8 cellular contexts compared by ENCODE assay signal in the genomic region with DNA sequence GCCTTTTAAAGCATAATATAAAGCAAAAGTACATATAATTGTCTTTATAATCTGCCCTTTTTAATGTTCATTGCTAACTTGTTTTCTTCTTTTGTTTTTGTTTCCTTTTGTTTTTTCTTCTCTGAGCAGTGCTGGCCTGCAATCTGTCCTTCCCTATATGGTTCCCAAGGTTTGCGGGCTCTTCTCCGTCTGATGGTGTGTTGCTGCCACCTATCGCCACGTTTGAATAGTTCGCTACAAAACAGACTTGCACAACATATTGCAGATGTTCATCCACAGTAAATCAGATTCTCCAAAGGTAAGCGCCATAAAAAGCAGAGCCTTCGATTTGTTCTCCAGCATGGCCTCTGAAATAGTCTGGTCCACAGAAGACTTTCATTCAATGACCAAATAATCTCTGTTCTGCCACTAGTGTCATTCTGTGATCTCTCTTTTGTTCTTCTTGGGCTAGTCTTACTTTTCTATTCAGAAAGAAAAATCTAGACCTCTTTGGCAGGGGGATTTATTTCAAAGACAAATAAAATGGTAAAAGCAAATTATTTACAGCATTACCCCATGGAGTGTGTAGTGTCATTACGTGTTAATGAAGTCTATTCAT. TPM values are rescaled to one million over a fixed set of nuclear protein-coding genes. Genes with fewer than 3 reads are reported as not detected.
DNase-seq lines count a peak whose midpoint lies in the region; ATAC-seq and TF ChIP-seq lines count a peak whose summit lies in the region.

No MANE protein-coding gene starts in this region.

- H3K4me1 ChIP-seq in neuronal stem cell (ENCODE audit: control insufficient read depth in 2 of 2, insufficient read depth in 1 of 2, low read depth in 1 of 2, low read length in 2 of 2) (no peaks in the 10 kb centered on the region), aorta (ENCODE audit: control insufficient read depth in 1 of 2, insufficient read depth in 2 of 2, low read length in 2 of 2) (no peaks in the 10 kb centered on the region)

- no peak overlapping the region for H3K27ac ChIP-seq in neuronal stem cell (replicated peaks; ENCODE audit: low read length)
- H3K27ac ChIP-seq in aorta (ENCODE audit: low read depth in 1 of 2, low read length in 2 of 2), result no peak overlapping the region

- H2AK5ac ChIP-seq in neuronal stem cell (ENCODE audit: low read depth, low read length), result no peak overlapping the region

- H3K14ac ChIP-seq in neuronal stem cell (ENCODE audit: low read length), result no peak overlapping the region

- H4K8ac ChIP-seq in neuronal stem cell (ENCODE audit: low read depth, low read length), result no peak overlapping the region

- no CpG with 5 or more reads among the region's 8 CpGs for WGBS in neuronal stem cell (ENCODE audit: extremely low coverage in 2 of 2, insufficient read length in 2 of 2, insufficient replicate concordance in 1 of 2), 2 donors
- 3 to 4% methylated on average over 8 of the region's 8 CpGs for WGBS in aorta, 2 donors

- H3K9me3 ChIP-seq in neuronal stem cell (replicated peaks in 1 of 2; ENCODE audit: control insufficient read depth in 2 of 2, insufficient read depth in 1 of 2, low read depth in 1 of 2, low read length in 2 of 2) (no peaks in the 10 kb centered on the region), aorta (ENCODE audit: control insufficient read depth, low read length) (no peaks in the 10 kb centered on the region)

- H3K9ac ChIP-seq in neuronal stem cell (ENCODE audit: low read depth, low read length, poor library complexity), result no peak overlapping the region

- H3K79me1 ChIP-seq in neuronal stem cell (ENCODE audit: low read depth, low read length), result no peaks in the 10 kb centered on the region

- no peaks in the 10 kb centered on the region for H3K27me3 ChIP-seq in neuronal stem cell (ENCODE audit: control insufficient read depth in 3 of 3, insufficient read depth in 3 of 3, low read depth in 1 of 3, low read length in 3 of 3)
- no peaks in the 10 kb centered on the region for H3K27me3 ChIP-seq in aorta (ENCODE audit: control insufficient read depth in 1 of 2, insufficient read depth in 2 of 2, low read length in 1 of 2)

- H3K4me3 ChIP-seq in fibroblast of mammary gland (ENCODE audit: control insufficient read depth, low read depth, low read length) (no peak overlapping the region), neuronal stem cell (ENCODE audit: low read length in 2 of 2) (no peak overlapping the region), aorta (ENCODE audit: low read length in 2 of 2) (no peak overlapping the region)

- no peak overlapping the region for H2BK12ac ChIP-seq in neuronal stem cell (ENCODE audit: low read length)

- no peak overlapping the region for H3K4me2 ChIP-seq in neuronal stem cell (ENCODE audit: insufficient read depth, low read length, poor library complexity, severe bottlenecking)

- ATAC-seq in GM21528 (IDR thresholded peaks at IDR 0.05; ENCODE audit: low FRiP score, unreplicated experiment) (peak; percentile 93), aorta (ENCODE audit: low FRiP score) (peak; percentile 77)

- no peak overlapping the region for H3K18ac ChIP-seq in neuronal stem cell (ENCODE audit: low read length)

- DNase-seq in EH (ENCODE audit: low read depth), result peak; percentile 67
- DNase-seq in HT-29 (ENCODE audit: low spot score), result peak; percentile 85
- DNase-seq in NCI-H82 treated with DMSO at 0.1 percent for 48 hours (lab: John Stamatoyannopoulos, UW; ENCODE audit: unreplicated experiment), result peak; percentile 65
- peak; percentile 21 for DNase-seq in activated CD8-positive, alpha-beta memory T cell treated with anti-CD3 and anti-CD28 coated beads, Interleukin-2, amount 50 U/mL, for 4 hours
- peak; percentile 77 for DNase-seq in fibroblast of mammary gland (ENCODE audit: low read depth)
- peak; percentile 70 for DNase-seq in neuronal stem cell (ENCODE audit: low spot score)
- peak; percentile 57 to 74 for DNase-seq in aorta

- intact Hi-C loops in aorta (cut with DNase I), result no loop called here

- no peak overlapping the region for H3K4ac ChIP-seq in neuronal stem cell (ENCODE audit: low read length)

- H4K91ac ChIP-seq in neuronal stem cell (ENCODE audit: low read depth, low read length, poor library complexity), result no peak overlapping the region

- no peak overlapping the region for H2AFZ ChIP-seq in neuronal stem cell (ENCODE audit: low read length)

- H3K36me3 ChIP-seq in neuronal stem cell (replicated peaks in 1 of 2; ENCODE audit: control insufficient read depth in 2 of 2, insufficient read depth in 2 of 2, low read length in 2 of 2) (no peaks in the 10 kb centered on the region), aorta (ENCODE audit: control insufficient read depth in 1 of 2, insufficient read depth in 2 of 2, low read length in 1 of 2) (no peaks in the 10 kb centered on the region)

- H3K23ac ChIP-seq in neuronal stem cell (ENCODE audit: low read depth, low read length, poor library complexity), result no peak overlapping the region

- H2BK120ac ChIP-seq in neuronal stem cell (ENCODE audit: low read depth, low read length), result no peak overlapping the region

- no peak overlapping the region for H2BK15ac ChIP-seq in neuronal stem cell (ENCODE audit: low read length)

- no peak overlapping the region for H2BK5ac ChIP-seq in neuronal stem cell (ENCODE audit: low read length)

- TF ChIP-seq CTCF in fibroblast of mammary gland (conservative IDR thresholded peaks at IDR 0.05; ENCODE audit: control insufficient read depth, insufficient read depth, low read depth, low read length), result peak; percentile 84

RNA-seq across cellular contexts. Expression of gene C12orf50, which starts 33.5 kb away (rescaled TPM):
- total RNA-seq in HT-29 (2014; rRNA removed; shearing (Covaris generic)), result not detected in 2 replicates
- polyA plus RNA-seq in neuronal stem cell (2013, experiment 1 of 2), result 0.04 TPM
- polyA plus RNA-seq in neuronal stem cell (2013, experiment 2 of 2), result 0.03 TPM
- total RNA-seq in aorta, result under 1 TPM; 0.32 to 0.48 TPM
- polyA plus RNA-seq in aorta, result not detected

Comparison
In these comparisons a context has a peak if more than half of its experiments do, and no peak if none do; other contexts are left out.
1. DNase-seq: peak in every context shown above with its lines; median percentile 85 in HT-29; 77 in fibroblast of mammary gland; 70 in neuronal stem cell; 67 in EH; 66 in aorta; 65 in NCI-H82 treated with DMSO at 0.1 percent for 48 hours; 21 in activated CD8-positive, alpha-beta memory T cell treated with anti-CD3 and anti-CD28 coated beads, Interleukin-2, amount 50 U/mL, for 4 hours.